8 cellular contexts compared by ENCODE assay signal in genomic region chr10:125159932-125160855, GRCh38. TPM values are rescaled to one million over a fixed set of nuclear protein-coding genes. Genes with fewer than 3 reads are reported as not detected.
DNase-seq lines count a peak whose midpoint lies in the region; ATAC-seq, FAIRE-seq and TF ChIP-seq lines count a peak whose summit lies in the region.

CTBP2 (minus strand) TSS chr10:125160563.

- H3K27me3 ChIP-seq in OCI-LY3 (ENCODE audit: low read depth, low read length), result peaks cover 28% of the 10 kb centered on the region
- no peaks in the 10 kb centered on the region for H3K27me3 ChIP-seq in small intestine (ENCODE audit: control insufficient read depth in 2 of 2, insufficient read depth in 2 of 2, low read length in 2 of 2)

- H3K4me2 ChIP-seq in OCI-LY3 (ENCODE audit: low read length), result peak within 1 kb of the TSS; percentile 40; the same call in 1 of the 2 replicates

- H3K4me1 Mint-ChIP-seq in activated T-cell treated with anti-CD3 and anti-CD28 coated beads, Interleukin-2, amount 50 U/mL, for 4 hours (ENCODE audit: low read depth), result peaks cover 4% of the 10 kb centered on the region
- peaks cover 33% of the 10 kb centered on the region for H3K4me1 Mint-ChIP-seq in chondrocyte (ENCODE audit: low read depth)

- intact Hi-C loops in kidney (cut with DNase I), result no loop called here

- no peaks in the 10 kb centered on the region for H3K36me3 Mint-ChIP-seq in activated T-cell treated with anti-CD3 and anti-CD28 coated beads, Interleukin-2, amount 50 U/mL, for 4 hours (ENCODE audit: insufficient read depth)
- H3K36me3 Mint-ChIP-seq in chondrocyte (ENCODE audit: low read depth), result no peaks in the 10 kb centered on the region

- H3K27ac Mint-ChIP-seq in chondrocyte (ENCODE audit: unreplicated experiment), result peak within 1 kb of the TSS; percentile 82

- H3K4me3 Mint-ChIP-seq in activated T-cell treated with anti-CD3 and anti-CD28 coated beads, Interleukin-2, amount 50 U/mL, for 4 hours, result peak within 1 kb of the TSS; percentile 70
- H3K4me3 Mint-ChIP-seq in chondrocyte (ENCODE audit: unreplicated experiment), result peak within 1 kb of the TSS; percentile 75

- no peaks in the 10 kb centered on the region for H3K79me2 ChIP-seq in OCI-LY3 (ENCODE audit: low read length)

- no peak within 1 kb of the TSS for H3K9ac ChIP-seq in OCI-LY3 (ENCODE audit: low read length)
- peak within 1 kb of the TSS; percentile 41 to 77 for H3K9ac ChIP-seq in kidney (ENCODE audit: low read length in 2 of 2)

- DNase-seq in activated T-cell treated with anti-CD3 and anti-CD28 coated beads, Interleukin-2, amount 50 U/mL, for 4 hours, result no peak
- no peak for DNase-seq in activated T-cell treated with anti-CD3 and anti-CD28 coated beads for 4 hours
- DNase-seq in chondrocyte (ENCODE audit: low spot score), result no peak
- peak; percentile 84 for DNase-seq in kidney
- peak; percentile 43 for DNase-seq in small intestine

- H3K4me3 ChIP-seq in OCI-LY3 (ENCODE audit: low read length) (peak within 1 kb of the TSS; percentile 69), kidney (ENCODE audit: low read length in 2 of 2) (peak within 1 kb of the TSS; percentile 42 to 68), small intestine (ENCODE audit: low read depth in 1 of 2, low read length in 2 of 2) (peak within 1 kb of the TSS; percentile 71 to 85)

- no peak for FAIRE-seq in kidney (lab: Jason Lieb, UNC)
- no peak for FAIRE-seq in small intestine (lab: Jason Lieb, UNC)

- H2AFZ ChIP-seq in OCI-LY3 (ENCODE audit: low read depth, low read length), result no peak within 1 kb of the TSS

- H3K27me3 Mint-ChIP-seq in activated T-cell treated with anti-CD3 and anti-CD28 coated beads, Interleukin-2, amount 50 U/mL, for 4 hours (ENCODE audit: low read depth), result peaks cover 45% of the 10 kb centered on the region
- no peaks in the 10 kb centered on the region for H3K27me3 Mint-ChIP-seq in chondrocyte (ENCODE audit: low read depth)

- H3K9me3 Mint-ChIP-seq in activated T-cell treated with anti-CD3 and anti-CD28 coated beads, Interleukin-2, amount 50 U/mL, for 4 hours, result no peaks in the 10 kb centered on the region
- no peaks in the 10 kb centered on the region for H3K9me3 Mint-ChIP-seq in chondrocyte (ENCODE audit: low read depth)

- H3K36me3 ChIP-seq in OCI-LY3 (replicated peaks; ENCODE audit: low read depth, low read length) (no peaks in the 10 kb centered on the region), kidney (ENCODE audit: control insufficient read depth in 1 of 2, insufficient read depth in 2 of 2, low read length in 2 of 2) (no peaks in the 10 kb centered on the region), small intestine (ENCODE audit: control insufficient read depth in 2 of 2, insufficient read depth in 2 of 2, low read length in 2 of 2) (no peaks in the 10 kb centered on the region)

- no peaks in the 10 kb centered on the region for H4K20me1 ChIP-seq in OCI-LY3 (ENCODE audit: insufficient read depth, low read length)

- H3K27ac ChIP-seq in OCI-LY3 (ENCODE audit: low read length) (no peak within 1 kb of the TSS), kidney (ENCODE audit: low read depth in 2 of 2, low read length in 2 of 2) (peak within 1 kb of the TSS; percentile 95 to 98), small intestine (ENCODE audit: low read depth in 1 of 2, low read length in 1 of 2) (peak within 1 kb of the TSS; percentile 91 to 98)

- no peaks in the 10 kb centered on the region for H3K9me3 ChIP-seq in OCI-LY3 (ENCODE audit: insufficient read depth, low read length)
- no peaks in the 10 kb centered on the region for H3K9me3 ChIP-seq in kidney (ENCODE audit: control insufficient read depth in 1 of 2, low read length in 2 of 2)
- no peaks in the 10 kb centered on the region for H3K9me3 ChIP-seq in small intestine (ENCODE audit: control insufficient read depth, low read depth)

- ATAC-seq in activated T-cell treated with anti-CD3 and anti-CD28 coated beads, Interleukin-2, amount 50 U/mL, for 4 hours, result no peak
- ATAC-seq in GM21447 (IDR thresholded peaks at IDR 0.05; ENCODE audit: unreplicated experiment) (no peak), HG02759 (IDR thresholded peaks at IDR 0.05; ENCODE audit: unreplicated experiment) (no peak)

- TF ChIP-seq CTCF in OCI-LY3 (IDR thresholded peaks at IDR 0.05; ENCODE audit: low read depth, low read length), result no peak
- TF ChIP-seq CTCF in chondrocyte (IDR thresholded peaks at IDR 0.05), result no peak
- no peak for TF ChIP-seq CTCF in kidney (IDR thresholded peaks at IDR 0.05; ENCODE audit: borderline replicate concordance, extremely low read depth, insufficient read depth)

- H3K4me1 ChIP-seq in OCI-LY3 (ENCODE audit: low read length) (no peaks in the 10 kb centered on the region), kidney (ENCODE audit: control insufficient read depth in 1 of 2, insufficient read depth in 1 of 2, low read depth in 1 of 2, low read length in 2 of 2) (peaks cover 10 to 19% of the 10 kb centered on the region in 2 donors), small intestine (ENCODE audit: control insufficient read depth in 2 of 2, insufficient read depth in 1 of 2, low read depth in 1 of 2, low read length in 1 of 2) (peaks cover 0 to 2% of the 10 kb centered on the region in 2 donors)

- 1% methylated on average over 27 to 100 of the region's 103 CpGs for WGBS in small intestine, 3 donors

RNA-seq across cellular contexts. Expression of gene CTBP2, which starts in this region (rescaled TPM):
- total RNA-seq in activated T-cell treated with anti-CD3 and anti-CD28 coated beads, Interleukin-2, amount 50 U/mL, for 4 hours, result 1 to 10 TPM; 1.0 to 1.4 (median 1.3) TPM
- total RNA-seq in chondrocyte (62.6 to 90.6 TPM (median 86.4 TPM) in 3 replicates), kidney (111 TPM)
- polyA plus RNA-seq in kidney (ENCODE audit: insufficient read depth, low read depth, low replicate concordance) (33.1 TPM), small intestine (10 to 100 TPM; 38.1 to 52.6 (median 45.6) TPM)

Comparison
In these comparisons a context has a peak if more than half of its experiments do, and no peak if none do; other contexts are left out.
1. RNA of gene CTBP2 (total RNA-seq): 111 TPM in kidney (single experiment) and 62.6 to 90.6 TPM in chondrocyte; 1.0 to 1.4 TPM in activated T-cell treated with anti-CD3 and anti-CD28 coated beads, Interleukin-2, amount 50 U/mL, for 4 hours; every median in the first group is over 10 times any median in the second.
2. DNase-seq: peak in kidney (single experiment) and small intestine (single experiment); none in activated T-cell treated with anti-CD3 and anti-CD28 coated beads, Interleukin-2, amount 50 U/mL, for 4 hours (single experiment), activated T-cell treated with anti-CD3 and anti-CD28 coated beads for 4 hours (single experiment) and chondrocyte (single experiment).
3. Peak in every context shown above with its lines, with median percentiles within 50 percentile points of each other: H3K4me3 ChIP-seq.